18 cellular contexts compared by ENCODE assay signal in the genomic region with DNA sequence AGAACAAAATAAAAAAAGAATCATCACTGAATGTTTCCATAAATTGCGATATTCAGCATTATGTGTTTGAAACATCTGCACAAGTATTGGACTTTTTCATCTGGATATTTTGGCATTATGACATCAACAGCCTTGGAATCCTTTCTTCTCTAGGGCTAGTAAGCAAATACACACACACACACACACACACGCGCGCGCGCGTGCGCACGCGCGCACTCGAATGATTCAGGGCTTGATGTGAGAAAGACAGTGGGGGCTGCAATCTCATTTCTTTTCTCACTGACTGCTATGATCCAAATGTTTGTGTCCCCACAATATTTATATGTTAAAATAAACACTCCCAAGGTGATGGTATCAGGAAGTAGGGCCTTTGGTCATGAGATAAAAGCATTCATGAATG.
A peak's percentile ranks its signal among the peaks of the same experiment; 100 is the strongest.
DNase-seq lines count a peak whose midpoint lies in the region; ATAC-seq and TF ChIP-seq lines count a peak whose summit lies in the region.
"Had no signal": no experiment of that assay in that cellular context is flagged by ENCODE, and none has a peak within 500 bp of the region (broad histone marks: within the 10 kb centered on the region; RNA-seq: fewer than 3 reads in every experiment).

No MANE protein-coding gene starts in this region.

- H3K4me3 Mint-ChIP-seq in nephron progenitor cell, result no peak overlapping the region
- H3K4me3 Mint-ChIP-seq: activated CD4-positive, alpha-beta T cell treated with anti-CD3 and anti-CD28 coated beads, Interleukin-2, amount 10 ng/mL, durations not matched to agents 7 days and 5 days; stimulated activated naive CD8-positive, alpha-beta T cell treated with anti-CD3 and anti-CD28 coated beads, Interleukin-15, amount 100 ng/mL, for 72 hours had no signal

- H3K36me3 ChIP-seq in IMR-90 (ENCODE audit: control insufficient read depth, insufficient read depth, low read length) (no peaks in the 10 kb centered on the region), fibroblast of lung (ENCODE audit: control insufficient read depth, insufficient read depth, low read length) (no peaks in the 10 kb centered on the region)
- H3K36me3 ChIP-seq: colonic mucosa had no signal

- H2AFZ ChIP-seq in IMR-90 (replicated peaks; ENCODE audit: low read length, poor library complexity) (no peak overlapping the region), fibroblast of lung (ENCODE audit: low read length) (no peak overlapping the region)

- H4K5ac ChIP-seq in IMR-90 (ENCODE audit: low read depth, low read length), result no peak overlapping the region

- no peak overlapping the region for H3K27ac Mint-ChIP-seq in nephron progenitor cell
- H3K27ac Mint-ChIP-seq: activated CD4-positive, alpha-beta T cell treated with anti-CD3 and anti-CD28 coated beads, Interleukin-2, amount 10 ng/mL, durations not matched to agents 7 days and 5 days; stimulated activated naive CD8-positive, alpha-beta T cell treated with anti-CD3 and anti-CD28 coated beads, Interleukin-15, amount 100 ng/mL, for 72 hours had no signal

- no peaks in the 10 kb centered on the region; the same call in 1 of the 2 replicates for H3K9me1 ChIP-seq in IMR-90 (ENCODE audit: insufficient read depth, low read length)

- no TSS peak for BruUV-seq in IMR-90 (replicated peaks; lab: Mats Ljungman, UMichigan)

- H2AK5ac ChIP-seq in IMR-90 (ENCODE audit: low read depth, low read length), result no peak overlapping the region

- DNase-seq in AG04450 (ENCODE audit: low read depth, low spot score) (peak; percentile 63), IMR-90 (peak; percentile 55), fibroblast of lung (ENCODE audit: low read depth in 2 of 2) (peak; percentile 69 to 79), nephron progenitor cell (peak; percentile 4), NCI-H2107 treated with DMSO at 0.1 percent for 48 hours (lab: John Stamatoyannopoulos, UW; ENCODE audit: unreplicated experiment) (no peak), left ventricle myocardium superior (no peak), pons (ENCODE audit: low spot score) (no peak), C1 segment of cervical spinal cord (lab: John Stamatoyannopoulos, UW) (no peak)
- DNase-seq: activated CD4-positive, alpha-beta T cell treated with anti-CD3 and anti-CD28 coated beads, Interleukin-2, amount 10 ng/mL, durations not matched to agents 7 days and 5 days; activated naive CD4-positive, alpha-beta T cell; anterior cingulate cortex; Caco-2; islet precursor cell; mesendoderm; NCI-H2081 treated with DMSO at 0.1 percent for 48 hours; NCI-H526 treated with DMSO at 0.1 percent for 48 hours; stimulated activated naive CD8-positive, alpha-beta T cell treated with anti-CD3 and anti-CD28 coated beads, Interleukin-15, amount 100 ng/mL, for 72 hours had no signal

- H3K27ac ChIP-seq in AG04450 (ENCODE audit: low read depth, low read length), result no peak overlapping the region
- no peak overlapping the region for H3K27ac ChIP-seq in IMR-90 (ENCODE audit: insufficient read depth, low read length)
- peak overlapping the region; percentile 33 for H3K27ac ChIP-seq in fibroblast of lung (ENCODE audit: insufficient read depth, low read length)
- H3K27ac ChIP-seq: colonic mucosa had no signal

- H3K9ac ChIP-seq in IMR-90 (ENCODE audit: low read depth, low read length) (no peak overlapping the region), fibroblast of lung (ENCODE audit: insufficient read depth, low read length) (no peak overlapping the region)

- CTCF ChIA-PET in AG04450 (lab: Charles Lee), result no interaction called here
- CTCF ChIA-PET in IMR-90 (lab: Yijun Ruan, JAX), result no interaction called here

- no peak overlapping the region for H2BK120ac ChIP-seq in IMR-90 (ENCODE audit: low read depth, low read length)

- TF ChIP-seq RAD21 in IMR-90 (IDR thresholded peaks at IDR 0.05; ENCODE audit: low read length), result no peak

- ATAC-seq in IMR-90 (ENCODE audit: low read depth) (no peak), left ventricle myocardium superior (no peak)
- ATAC-seq: stimulated activated naive CD8-positive, alpha-beta T cell treated with anti-CD3 and anti-CD28 coated beads, Interleukin-15, amount 100 ng/mL, for 72 hours had no signal

- peaks cover 28% of the 10 kb centered on the region for H3K9me3 Mint-ChIP-seq in nephron progenitor cell
- H3K9me3 Mint-ChIP-seq: activated CD4-positive, alpha-beta T cell treated with anti-CD3 and anti-CD28 coated beads, Interleukin-2, amount 10 ng/mL, durations not matched to agents 7 days and 5 days had no signal

- TF ChIP-seq CTCF in AG04450 (IDR thresholded peaks at IDR 0.05; ENCODE audit: low read depth, low read length), result no peak
- TF ChIP-seq CTCF in IMR-90 (conservative IDR thresholded peaks at IDR 0.05; ENCODE audit: low read depth, low read length), result no peak
- no peak for TF ChIP-seq CTCF in fibroblast of lung (conservative IDR thresholded peaks at IDR 0.05 in 1 of 2, IDR thresholded peaks at IDR 0.05 in 1 of 2; ENCODE audit: low read depth in 1 of 2, low read length in 2 of 2)
- no peak for TF ChIP-seq CTCF in nephron progenitor cell (IDR thresholded peaks at IDR 0.05)

- H3K23ac ChIP-seq in IMR-90 (ENCODE audit: low read depth, low read length), result no peak overlapping the region

- intact Hi-C loops in IMR-90 (cut with micrococcal nuclease) (no loop called here), left ventricle myocardium superior (cut with micrococcal nuclease) (no loop called here)

- no peak overlapping the region for H3K56ac ChIP-seq in IMR-90 (ENCODE audit: extremely low read depth, insufficient read depth, low read length)

- no peaks in the 10 kb centered on the region for H3K36me3 Mint-ChIP-seq in nephron progenitor cell (ENCODE audit: low read depth)

- H3K18ac ChIP-seq in IMR-90 (ENCODE audit: low read depth, low read length), result 0 out of 2 replicates have a peak overlapping the region, but pooled peaks have one; percentile 60

- no peak overlapping the region for H2BK15ac ChIP-seq in IMR-90 (ENCODE audit: low read depth, low read length)

- H3K4me1 Mint-ChIP-seq in nephron progenitor cell, result no peaks in the 10 kb centered on the region
- H3K4me1 Mint-ChIP-seq: activated CD4-positive, alpha-beta T cell treated with anti-CD3 and anti-CD28 coated beads, Interleukin-2, amount 10 ng/mL, durations not matched to agents 7 days and 5 days; stimulated activated naive CD8-positive, alpha-beta T cell treated with anti-CD3 and anti-CD28 coated beads, Interleukin-15, amount 100 ng/mL, for 72 hours had no signal

- no CpG with 5 or more reads among the region's 12 CpGs for WGBS in IMR-90 (ENCODE audit: extremely low coverage in 2 of 2, insufficient read length in 1 of 2), 2 experiments

- no peak for TF ChIP-seq POLR2A in IMR-90 (IDR thresholded peaks at IDR 0.05; ENCODE audit: low read depth, low read length)

- no peaks in the 10 kb centered on the region for H3K79me2 ChIP-seq in fibroblast of lung (ENCODE audit: control insufficient read depth, insufficient read depth, low read length)

- H4K20me1 ChIP-seq in IMR-90 (ENCODE audit: insufficient read depth, low read length) (no peaks in the 10 kb centered on the region), fibroblast of lung (ENCODE audit: control insufficient read depth, extremely low read depth, insufficient read depth, low read length) (no peaks in the 10 kb centered on the region)

- H3K4me1 ChIP-seq in IMR-90 (ENCODE audit: control insufficient read depth, insufficient read depth, low read length) (peaks cover 12% of the 10 kb centered on the region), fibroblast of lung (ENCODE audit: control insufficient read depth, extremely low read depth, insufficient read depth, low read length) (peaks cover 16% of the 10 kb centered on the region)
- H3K4me1 ChIP-seq: colonic mucosa had no signal

- no peak overlapping the region for H4K8ac ChIP-seq in IMR-90 (ENCODE audit: low read depth in 2 of 2, low read length in 2 of 2)

- in situ Hi-C loops in IMR-90 (cut with MboI; ENCODE audit: low sequenced_read_pairs), result no loop called here

- H4K91ac ChIP-seq in IMR-90 (ENCODE audit: insufficient read depth, low read depth, low read length), result no peak overlapping the region

- H2BK20ac ChIP-seq in IMR-90 (ENCODE audit: low read depth, low read length), result peak overlapping the region; percentile 13; the same call in 1 of the 2 replicates

- no peak overlapping the region for H2AK9ac ChIP-seq in IMR-90 (replicated peaks; ENCODE audit: low read depth, low read length, poor library complexity)

- dilution Hi-C loops in IMR-90 (cut with HindIII; ENCODE audit: low sequenced_read_pairs, unreplicated experiment), result no loop called here

- H3K27me3 ChIP-seq in AG04450 (ENCODE audit: control insufficient read depth, insufficient read depth, low read length) (no peaks in the 10 kb centered on the region), IMR-90 (ENCODE audit: control insufficient read depth, insufficient read depth, low read length) (no peaks in the 10 kb centered on the region), fibroblast of lung (ENCODE audit: control insufficient read depth, insufficient read depth, low read length) (no peaks in the 10 kb centered on the region)
- H3K27me3 ChIP-seq: colonic mucosa had no signal

- H3K9me3 ChIP-seq in AG04450 (ENCODE audit: control insufficient read depth, insufficient read depth, low read length), result peaks cover 2% of the 10 kb centered on the region; the same call in 1 of the 2 replicates
- H3K9me3 ChIP-seq in IMR-90 (ENCODE audit: control insufficient read depth, insufficient read depth, low read length), result no peaks in the 10 kb centered on the region
- no peaks in the 10 kb centered on the region for H3K9me3 ChIP-seq in fibroblast of lung (ENCODE audit: control insufficient read depth, insufficient read depth, low read depth, low read length)
- H3K9me3 ChIP-seq: colonic mucosa had no signal

- H3K4me2 ChIP-seq in IMR-90 (ENCODE audit: low read depth, low read length) (no peak overlapping the region), fibroblast of lung (ENCODE audit: extremely low read depth, insufficient read depth, low read length) (peak overlapping the region; percentile 15)

- no peak overlapping the region for H3K4me3 ChIP-seq in AG04450 (ENCODE audit: low read depth, low read length)
- H3K4me3 ChIP-seq in IMR-90 (ENCODE audit: insufficient read depth, low read depth, low read length), result no peak overlapping the region
- H3K4me3 ChIP-seq in fibroblast of lung (replicated peaks in 1 of 4; ENCODE audit: control extremely low read depth in 1 of 4, insufficient read depth in 1 of 4, low read depth in 3 of 4, low read length in 4 of 4), result no peak overlapping the region
- H3K4me3 ChIP-seq: colonic mucosa had no signal

- H3K14ac ChIP-seq in IMR-90 (replicated peaks; ENCODE audit: low read depth, low read length), result no peak overlapping the region

- H3K79me1 ChIP-seq in IMR-90 (ENCODE audit: low read depth in 1 of 2, low read length in 2 of 2), result no peaks in the 10 kb centered on the region

- no peak overlapping the region for H2BK5ac ChIP-seq in IMR-90 (ENCODE audit: low read depth, low read length, poor library complexity, severe bottlenecking)

- H3K4ac ChIP-seq in IMR-90 (ENCODE audit: low read depth, low read length), result peak overlapping the region; percentile 26; the same call in 1 of the 2 replicates

- H3K27me3 Mint-ChIP-seq in nephron progenitor cell (ENCODE audit: low read depth, poor library complexity), result peaks cover 7% of the 10 kb centered on the region
- H3K27me3 Mint-ChIP-seq: stimulated activated naive CD8-positive, alpha-beta T cell treated with anti-CD3 and anti-CD28 coated beads, Interleukin-15, amount 100 ng/mL, for 72 hours had no signal

- POLR2A ChIA-PET in AG04450 (lab: Yijun Ruan, JAX) (no interaction called here), IMR-90 (lab: Charles Lee; ENCODE audit: unreplicated experiment) (no interaction called here)

Comparison
In these comparisons a context has a peak if more than half of its experiments do, and no peak if none do; other contexts are left out.
1. DNase-seq: peak in AG04450 (single experiment), IMR-90 (single experiment), fibroblast of lung (2 of 2) and nephron progenitor cell (single experiment); none in NCI-H2107 treated with DMSO at 0.1 percent for 48 hours (single experiment), left ventricle myocardium superior (single experiment), pons (single experiment) and C1 segment of cervical spinal cord (0 of 14).